Comparison of ENCODE assay signal across 1 cellular context in genomic region chr4:117527601-117528000, GRCh38.
TF ChIP-seq lines count a peak whose summit lies in the region.

No MANE protein-coding gene starts in this region.

TF ChIP-seq in SK-N-SH treated with all-trans-retinoic acid at 6 μM for 48 hours, 23 proteins besides CTCF, POLR2A, EP300 and RAD21 (continued from another document):
- TF ChIP-seq ISL1 (CRISPR knock-in tag; IDR thresholded peaks at IDR 0.05) (0 out of 2 replicates have a peak, but pooled peaks have one; percentile 21), TCF4 (CRISPR knock-in tag; IDR thresholded peaks at IDR 0.05; ENCODE audit: borderline replicate concordance) (no peak)
